8 cellular contexts compared by ENCODE assay signal in genomic region chr19:47610902-47611301, GRCh38.
DNase-seq lines count a peak whose midpoint lies in the region; ATAC-seq lines count a peak whose summit lies in the region.

No MANE protein-coding gene starts in this region.

- ATAC-seq in stimulated activated naive CD8-positive, alpha-beta T cell treated with anti-CD3 and anti-CD28 coated beads, Interleukin-15, Interleukin-2, amounts not matched to agents 100 U/mL and 50 U/mL, for 24 hours = no peak
- ATAC-seq in central memory CD8-positive, alpha-beta T cell (replicated peaks; ENCODE audit: extremely low read depth, poor library complexity, severe bottlenecking) = no peak
- no peak for ATAC-seq in HG03432 (IDR thresholded peaks at IDR 0.05; ENCODE audit: unreplicated experiment)

- no peaks in the 10 kb centered on the region for H3K27me3 ChIP-seq in muscle layer of duodenum (ENCODE audit: low read depth, low read length)

- peaks cover 0 to 5% of the 10 kb centered on the region in 2 donors for H3K36me3 ChIP-seq in muscle layer of duodenum (ENCODE audit: control insufficient read depth in 1 of 2, insufficient read depth in 2 of 2, low read length in 2 of 2)

- no peak overlapping the region for H3K27ac Mint-ChIP-seq in stimulated activated naive CD8-positive, alpha-beta T cell treated with anti-CD3 and anti-CD28 coated beads, Interleukin-15, Interleukin-2, amounts not matched to agents 100 ng/mL and 50 ng/mL, for 24 hours
- peak overlapping the region; percentile 80 for H3K27ac Mint-ChIP-seq in central memory CD8-positive, alpha-beta T cell (ENCODE audit: low read depth)

- H3K27ac ChIP-seq in muscle layer of duodenum (ENCODE audit: low read length) = peak overlapping the region; percentile 53

- H3K4me3 Mint-ChIP-seq in stimulated activated naive CD8-positive, alpha-beta T cell treated with anti-CD3 and anti-CD28 coated beads, Interleukin-15, Interleukin-2, amounts not matched to agents 100 ng/mL and 50 ng/mL, for 24 hours = peak overlapping the region; percentile 68
- H3K4me3 Mint-ChIP-seq in central memory CD8-positive, alpha-beta T cell = peak overlapping the region; percentile 87

- peaks cover 15% of the 10 kb centered on the region for H3K36me3 Mint-ChIP-seq in stimulated activated naive CD8-positive, alpha-beta T cell treated with anti-CD3 and anti-CD28 coated beads, Interleukin-15, Interleukin-2, amounts not matched to agents 100 ng/mL and 50 ng/mL, for 24 hours (ENCODE audit: low read depth)
- peaks cover 14% of the 10 kb centered on the region for H3K36me3 Mint-ChIP-seq in central memory CD8-positive, alpha-beta T cell (ENCODE audit: insufficient read depth)

- H3K4me1 ChIP-seq in muscle layer of duodenum (ENCODE audit: control insufficient read depth in 1 of 2, insufficient read depth in 2 of 2, low read length in 2 of 2) = peaks cover 0 to 39% of the 10 kb centered on the region in 2 donors

- H3K27me3 Mint-ChIP-seq in stimulated activated naive CD8-positive, alpha-beta T cell treated with anti-CD3 and anti-CD28 coated beads, Interleukin-15, Interleukin-2, amounts not matched to agents 100 ng/mL and 50 ng/mL, for 24 hours = no peaks in the 10 kb centered on the region
- no peaks in the 10 kb centered on the region for H3K27me3 Mint-ChIP-seq in central memory CD8-positive, alpha-beta T cell

- H3K9me3 Mint-ChIP-seq in stimulated activated naive CD8-positive, alpha-beta T cell treated with anti-CD3 and anti-CD28 coated beads, Interleukin-15, Interleukin-2, amounts not matched to agents 100 ng/mL and 50 ng/mL, for 24 hours = no peaks in the 10 kb centered on the region
- H3K9me3 Mint-ChIP-seq in central memory CD8-positive, alpha-beta T cell = no peaks in the 10 kb centered on the region

- no peak for DNase-seq in stimulated activated naive CD8-positive, alpha-beta T cell treated with anti-CD3 and anti-CD28 coated beads, Interleukin-15, Interleukin-2, amounts not matched to agents 100 U/mL and 50 U/mL, for 24 hours
- DNase-seq in central memory CD8-positive, alpha-beta T cell (ENCODE audit: low spot score in 2 of 2) = no peak
- DNase-seq in NCI-H1930 (lab: John Stamatoyannopoulos, UW) (no peak), activated gamma-delta T cell treated with Interleukin-2 at 50 U/mL for 16 hours (no peak), GF-D8 (lab: John Stamatoyannopoulos, UW) (no peak)

- H3K4me1 Mint-ChIP-seq in stimulated activated naive CD8-positive, alpha-beta T cell treated with anti-CD3 and anti-CD28 coated beads, Interleukin-15, Interleukin-2, amounts not matched to agents 100 ng/mL and 50 ng/mL, for 24 hours (ENCODE audit: low read depth) = peaks cover 24% of the 10 kb centered on the region
- H3K4me1 Mint-ChIP-seq in central memory CD8-positive, alpha-beta T cell = peaks cover 52% of the 10 kb centered on the region

- H3K9me3 ChIP-seq in muscle layer of duodenum (ENCODE audit: control insufficient read depth in 1 of 2, low read length in 2 of 2) = no peaks in the 10 kb centered on the region

- H3K4me3 ChIP-seq in muscle layer of duodenum (ENCODE audit: low read depth in 1 of 2, low read length in 2 of 2) = peak overlapping the region; percentile 54 to 79
